15 cellular contexts compared by ENCODE assay signal in genomic region chr10:31063839-31064238, GRCh38. TPM values are rescaled to one million over a fixed set of nuclear protein-coding genes. Genes with fewer than 3 reads are reported as not detected.
DNase-seq lines count a peak whose midpoint lies in the region; ATAC-seq and TF ChIP-seq lines count a peak whose summit lies in the region.
"Had no signal": no experiment of that assay in that cellular context is flagged by ENCODE, and none has a peak within 500 bp of the region (broad histone marks: within the 10 kb centered on the region; RNA-seq: fewer than 3 reads in every experiment).

No MANE protein-coding gene starts in this region.

- DNase-seq in fibroblast of the aortic adventitia (ENCODE audit: low read depth) (peak; percentile 28), omental fat pad (ENCODE audit: low spot score) (no peak), upper lobe of right lung (no peak), NCI-H446 treated with DMSO at 0.1 percent for 48 hours (lab: John Stamatoyannopoulos, UW) (no peak), NCI-H2227 (lab: John Stamatoyannopoulos, UW; ENCODE audit: unreplicated experiment) (no peak)
- DNase-seq: activated CD4-positive, alpha-beta T cell treated with anti-CD3 and anti-CD28 coated beads for 1 hour; activated gamma-delta T cell treated with Interleukin-2 at 50 U/mL for 16 hours; AML-193; NCI-H187; pancreas; stimulated activated CD4-positive, alpha-beta T cell treated with anti-CD3 and anti-CD28 coated beads, Interleukin-12 subunit alpha, Interleukin-12 subunit beta, amount 100 ng/mL, for 4 hours; stimulated activated naive B cell treated with anti-CD40 and anti-IgM and Interleukin-4, amounts not matched to agents 10 μg/mL and 1 μg/mL and 100 μg/mL, for 72 hours had no signal

- no peaks in the 10 kb centered on the region for H3K36me3 ChIP-seq in upper lobe of right lung
- H3K36me3 ChIP-seq: pancreas had no signal

- H3K4me1 ChIP-seq in upper lobe of right lung, result no peaks in the 10 kb centered on the region
- H3K4me1 ChIP-seq: pancreas had no signal

- no peaks in the 10 kb centered on the region for H3K9me3 ChIP-seq in upper lobe of right lung
- H3K9me3 ChIP-seq: pancreas had no signal

- H3K27ac ChIP-seq in angular gyrus (ENCODE audit: low read depth, low read length) (peak overlapping the region; percentile 22), upper lobe of right lung (peak overlapping the region; percentile 17)
- H3K27ac ChIP-seq: pancreas had no signal

- H3K4me3 ChIP-seq in fibroblast of the aortic adventitia (ENCODE audit: low read depth, low read length) (no peak overlapping the region), upper lobe of right lung (no peak overlapping the region)
- H3K4me3 ChIP-seq: GM12878, pancreas had no signal

- no peaks in the 10 kb centered on the region for H3K27me3 ChIP-seq in upper lobe of right lung
- H3K27me3 ChIP-seq: pancreas had no signal

- no peak for TF ChIP-seq CTCF in fibroblast of the aortic adventitia (IDR thresholded peaks at IDR 0.05; ENCODE audit: insufficient read depth, low read length)
- TF ChIP-seq CTCF in omental fat pad (IDR thresholded peaks at IDR 0.05), result no peak
- TF ChIP-seq CTCF in upper lobe of right lung (IDR thresholded peaks at IDR 0.05), result no peak

- ATAC-seq in omental fat pad (ENCODE audit: low FRiP score) (peak; percentile 19), upper lobe of right lung (no peak), HG03280 (IDR thresholded peaks at IDR 0.05; ENCODE audit: unreplicated experiment) (no peak)
- ATAC-seq: GM12878; stimulated activated naive B cell treated with anti-CD40 and anti-IgM and Interleukin-4, amounts not matched to agents 10 μg/mL and 1 μg/mL and 100 μg/mL, for 72 hours had no signal

- intact Hi-C loops in upper lobe of right lung (cut with DNase I), result no loop called here

RNA-seq across cellular contexts. Expression of gene ZNF438, which starts 32.2 kb away (rescaled TPM):
- total RNA-seq in fibroblast of the aortic adventitia (ENCODE audit: low replicate concordance), result 2.9 and 8.0 TPM in 2 replicates
- total RNA-seq in omental fat pad, result 10 to 100 TPM in 3 of 4 donors, 1 to 10 TPM in 1; 8.9 to 22.9 (median 12.3) TPM
- 14.4 TPM for total RNA-seq in upper lobe of right lung
